Comparison of ENCODE assay signal across 13 cellular contexts in the genomic region with DNA sequence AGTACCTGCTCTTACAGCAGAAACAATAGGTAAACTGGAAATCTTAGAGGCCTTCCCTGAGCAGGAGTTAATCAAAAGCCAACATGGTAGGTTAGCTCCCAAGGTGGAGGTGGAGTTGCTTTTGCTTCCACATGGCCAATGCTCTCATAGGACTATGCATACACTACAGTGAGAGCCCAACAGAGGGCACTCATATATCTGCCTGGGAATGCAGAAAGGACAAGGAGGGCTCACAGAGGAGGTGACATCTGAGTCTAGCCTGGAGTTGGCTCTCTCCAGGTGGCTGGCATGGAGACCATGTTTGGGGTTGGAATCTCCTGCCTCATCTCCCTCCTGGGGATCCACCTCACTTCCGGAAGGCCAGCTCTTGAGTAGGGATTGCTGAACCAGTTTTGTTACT. TPM values are rescaled to one million over a fixed set of nuclear protein-coding genes. Genes with fewer than 3 reads are reported as not detected.
DNase-seq lines count a peak whose midpoint lies in the region; ATAC-seq and TF ChIP-seq lines count a peak whose summit lies in the region.
"Had no signal": no experiment of that assay in that cellular context is flagged by ENCODE, and none has a peak within 500 bp of the region (broad histone marks: within the 10 kb centered on the region; RNA-seq: fewer than 3 reads in every experiment).

No MANE protein-coding gene starts in this region.

- no peaks in the 10 kb centered on the region for H3K27me3 ChIP-seq in endodermal cell (ENCODE audit: control insufficient read depth, insufficient read depth, low read length, poor library complexity, severe bottlenecking)

- H3K27ac ChIP-seq in endodermal cell (ENCODE audit: low read depth, low read length), result no peak overlapping the region

- H3K27me3 Mint-ChIP-seq in endodermal cell (ENCODE audit: insufficient read depth), result peaks cover 8% of the 10 kb centered on the region
- peaks cover 33% of the 10 kb centered on the region for H3K27me3 Mint-ChIP-seq in activated CD8-positive, alpha-beta memory T cell treated with anti-CD3 and anti-CD28 coated beads, Interleukin-2, amount 10 ng/mL, durations not matched to agents 7 days and 5 days

- no peak overlapping the region for H3K4me3 ChIP-seq in endodermal cell (ENCODE audit: low read length)

- CTCF ChIA-PET in activated CD8-positive, alpha-beta memory T cell treated with anti-CD3 and anti-CD28 coated beads, Interleukin-2, amount 10 ng/mL, durations not matched to agents 7 days and 5 days (lab: Charles Lee), result no interaction called here

- H3K4me3 Mint-ChIP-seq in endodermal cell, result no peak overlapping the region
- H3K4me3 Mint-ChIP-seq in activated CD8-positive, alpha-beta memory T cell treated with anti-CD3 and anti-CD28 coated beads, Interleukin-2, amount 10 ng/mL, durations not matched to agents 7 days and 5 days, result no peak overlapping the region
- H3K4me3 Mint-ChIP-seq: IgD-negative memory B cell; stimulated activated memory B cell treated with anti-CD40 and anti-IgM and Interleukin-4, amounts not matched to agents 10 μg/mL and 1 μg/mL and 100 μg/mL, for 72 hours had no signal

- no peak overlapping the region for H3K27ac Mint-ChIP-seq in endodermal cell
- H3K27ac Mint-ChIP-seq in activated CD8-positive, alpha-beta memory T cell treated with anti-CD3 and anti-CD28 coated beads, Interleukin-2, amount 10 ng/mL, durations not matched to agents 7 days and 5 days, result no peak overlapping the region
- H3K27ac Mint-ChIP-seq: IgD-negative memory B cell; stimulated activated memory B cell treated with anti-CD40 and anti-IgM and Interleukin-4, amounts not matched to agents 10 μg/mL and 1 μg/mL and 100 μg/mL, for 72 hours had no signal

- ATAC-seq in HG03460 (IDR thresholded peaks at IDR 0.05; ENCODE audit: unreplicated experiment), result no peak
- ATAC-seq in GM19397 (IDR thresholded peaks at IDR 0.05; ENCODE audit: unreplicated experiment), result no peak
- ATAC-seq in activated CD8-positive, alpha-beta memory T cell treated with anti-CD3 and anti-CD28 coated beads, Interleukin-2, amount 10 ng/mL, durations not matched to agents 7 days and 5 days, result no peak
- ATAC-seq: stimulated activated memory B cell treated with anti-CD40 and anti-IgM and Interleukin-4, amounts not matched to agents 10 μg/mL and 1 μg/mL and 100 μg/mL, for 72 hours had no signal

- DNase-seq in 8988T (peak; percentile 24), ELF-1 (ENCODE audit: low read depth, low spot score) (peak; percentile 9), NCI-H1930 (lab: John Stamatoyannopoulos, UW) (peak; percentile 38 to 44), endodermal cell (peak; percentile 67), NOMO-1 (lab: John Stamatoyannopoulos, UW; ENCODE audit: unreplicated experiment in 2 of 2) (no peak)
- DNase-seq in activated CD8-positive, alpha-beta memory T cell treated with anti-CD3 and anti-CD28 coated beads, Interleukin-2, amount 10 ng/mL, durations not matched to agents 7 days and 5 days, result no peak
- DNase-seq: amygdala; NCI-H774; stimulated activated CD4-positive, alpha-beta T cell treated with anti-CD3 and anti-CD28 coated beads, Interleukin-12 subunit alpha, Interleukin-12 subunit beta, amount 100 ng/mL, for 4 hours had no signal

- H3K9ac ChIP-seq in endodermal cell (ENCODE audit: extremely low read depth, low read length, poor library complexity, severe bottlenecking), result no peak overlapping the region

- H3K9me3 Mint-ChIP-seq in endodermal cell, result peaks cover 3% of the 10 kb centered on the region
- H3K9me3 Mint-ChIP-seq in activated CD8-positive, alpha-beta memory T cell treated with anti-CD3 and anti-CD28 coated beads, Interleukin-2, amount 10 ng/mL, durations not matched to agents 7 days and 5 days (ENCODE audit: low read depth), result no peaks in the 10 kb centered on the region

- H3K4me1 ChIP-seq in endodermal cell (ENCODE audit: control insufficient read depth, insufficient read depth, low read length), result no peaks in the 10 kb centered on the region

- peaks cover 8% of the 10 kb centered on the region for H3K4me1 Mint-ChIP-seq in endodermal cell
- no peaks in the 10 kb centered on the region for H3K4me1 Mint-ChIP-seq in activated CD8-positive, alpha-beta memory T cell treated with anti-CD3 and anti-CD28 coated beads, Interleukin-2, amount 10 ng/mL, durations not matched to agents 7 days and 5 days
- H3K4me1 Mint-ChIP-seq: stimulated activated memory B cell treated with anti-CD40 and anti-IgM and Interleukin-4, amounts not matched to agents 10 μg/mL and 1 μg/mL and 100 μg/mL, for 72 hours had no signal

- TF ChIP-seq CTCF in endodermal cell (conservative IDR thresholded peaks at IDR 0.05), result peak; percentile 73

- H3K36me3 Mint-ChIP-seq in endodermal cell (ENCODE audit: low read depth), result no peaks in the 10 kb centered on the region
- H3K36me3 Mint-ChIP-seq in activated CD8-positive, alpha-beta memory T cell treated with anti-CD3 and anti-CD28 coated beads, Interleukin-2, amount 10 ng/mL, durations not matched to agents 7 days and 5 days, result no peaks in the 10 kb centered on the region
- H3K36me3 Mint-ChIP-seq: IgD-negative memory B cell; stimulated activated memory B cell treated with anti-CD40 and anti-IgM and Interleukin-4, amounts not matched to agents 10 μg/mL and 1 μg/mL and 100 μg/mL, for 72 hours had no signal

- 93 to 100% methylated on average over 1 of the region's 1 CpG for WGBS in endodermal cell (ENCODE audit: insufficient coverage in 1 of 2, insufficient read length in 1 of 2), 2 experiments

- no peaks in the 10 kb centered on the region for H3K36me3 ChIP-seq in endodermal cell (ENCODE audit: control insufficient read depth, insufficient read depth, low read length)

- H3K9me3 ChIP-seq in endodermal cell (ENCODE audit: control insufficient read depth, low read length), result peaks cover 7% of the 10 kb centered on the region

RNA-seq across cellular contexts. Expression of a gene that starts 34.6 kb away (rescaled TPM):
- 1 to 10 TPM; 1.6 to 2.9 TPM for total RNA-seq in endodermal cell
- polyA plus RNA-seq in endodermal cell (2013, experiment 1 of 2), result 0.64 TPM
- polyA plus RNA-seq in endodermal cell (2013, experiment 2 of 2), result 0.83 TPM
- total RNA-seq in activated CD8-positive, alpha-beta memory T cell treated with anti-CD3 and anti-CD28 coated beads, Interleukin-2, amount 10 ng/mL, durations not matched to agents 7 days and 5 days, result under 1 TPM; 0.28 to 0.32 TPM

Comparison
In these comparisons a context has a peak if more than half of its experiments do, and no peak if none do; other contexts are left out.
1. DNase-seq: peak in 8988T (single experiment), ELF-1 (single experiment), NCI-H1930 (2 of 2) and endodermal cell (single experiment); none in activated CD8-positive, alpha-beta memory T cell treated with anti-CD3 and anti-CD28 coated beads, Interleukin-2, amount 10 ng/mL, durations not matched to agents 7 days and 5 days (single experiment) and NOMO-1 (0 of 2).